22 cellular contexts compared by ENCODE assay signal in genomic region chr10:112274831-112275230, GRCh38. TPM values are rescaled to one million over a fixed set of nuclear protein-coding genes. Genes with fewer than 3 reads are reported as not detected.
DNase-seq lines count a peak whose midpoint lies in the region; ATAC-seq, FAIRE-seq and TF ChIP-seq lines count a peak whose summit lies in the region.
"Had no signal": no experiment of that assay in that cellular context is flagged by ENCODE, and none has a peak within 500 bp of the region (broad histone marks: within the 10 kb centered on the region; RNA-seq: fewer than 3 reads in every experiment).

No MANE protein-coding gene starts in this region.

- in situ Hi-C loops in HepG2 (cut with HindIII; ENCODE audit: extremely low pct_ligation_motif_present, low pct_unique_long_range_greater_than_20kb), result no loop called here

- H3K9ac ChIP-seq in HepG2 (ENCODE audit: insufficient read depth, low read depth, low read length), result peak overlapping the region; percentile 75
- H3K9ac ChIP-seq in subcutaneous abdominal adipose tissue (ENCODE audit: low read length in 5 of 5), result no peak overlapping the region

- no peak for FAIRE-seq in HepG2 (lab: Jason Lieb, UNC)
- FAIRE-seq: D721Med, GM12878, GM19239, H54 had no signal

- peaks cover 25% of the 10 kb centered on the region for H3K27me3 Mint-ChIP-seq in T-helper 17 cell
- H3K27me3 Mint-ChIP-seq in progenitor cell of endocrine pancreas, result no peaks in the 10 kb centered on the region
- H3K27me3 Mint-ChIP-seq in CD4-positive, alpha-beta T cell, result peaks cover 13% of the 10 kb centered on the region

- no peaks in the 10 kb centered on the region for H3K27me3 ChIP-seq in HepG2 (ENCODE audit: control insufficient read depth in 1 of 2, insufficient read depth in 2 of 2, low read length in 2 of 2)
- H3K27me3 ChIP-seq in subcutaneous abdominal adipose tissue (ENCODE audit: control insufficient read depth in 5 of 5, insufficient read depth in 4 of 5, low read length in 5 of 5), result no peaks in the 10 kb centered on the region
- no peaks in the 10 kb centered on the region for H3K27me3 ChIP-seq in CD4-positive, alpha-beta T cell (ENCODE audit: control insufficient read depth, insufficient read depth, low read length)

- H3K4me1 ChIP-seq in HepG2 (ENCODE audit: insufficient read depth, low read length) (peaks cover 80% of the 10 kb centered on the region), subcutaneous abdominal adipose tissue (ENCODE audit: control insufficient read depth in 5 of 5, insufficient read depth in 5 of 5, low read length in 5 of 5) (peaks cover 0 to 16% (median 11%) of the 10 kb centered on the region in 5 donors)

- intact Hi-C loops in HepG2 (cut with micrococcal nuclease; ENCODE audit: unreplicated experiment), result loop anchor here (1.0 to 5.0 kb wide), 3 partner anchors 14 to 1663 kb away; no protein-coding TSS in a partner anchor
- intact Hi-C loops in CD4-positive, alpha-beta T cell (cut with DNase I, micrococcal nuclease), result no loop called here

- TF ChIP-seq CTCF in HepG2 (CRISPR knock-in tag; IDR thresholded peaks at IDR 0.05) (no peak), progenitor cell of endocrine pancreas (IDR thresholded peaks at IDR 0.05; ENCODE audit: unreplicated experiment) (no peak)
- no peak for TF ChIP-seq CTCF in CD4-positive, alpha-beta T cell (IDR thresholded peaks at IDR 0.05)

- H2AFZ ChIP-seq in HepG2 (ENCODE audit: low read length), result no peak overlapping the region

- H3K4me2 ChIP-seq in HepG2 (ENCODE audit: low read depth, low read length), result peak overlapping the region; percentile 64

- H3K9me3 ChIP-seq in T-helper 17 cell (ENCODE audit: control insufficient read depth, low read length, poor library complexity, severe bottlenecking) (no peaks in the 10 kb centered on the region), HepG2 (ENCODE audit: low read length) (no peaks in the 10 kb centered on the region), subcutaneous abdominal adipose tissue (ENCODE audit: control insufficient read depth in 5 of 5, low read length in 5 of 5) (no peaks in the 10 kb centered on the region)
- H3K9me3 ChIP-seq in CD4-positive, alpha-beta T cell (ENCODE audit: control insufficient read depth, low read length), result no peaks in the 10 kb centered on the region

- no peak for TF ChIP-seq RAD21 in HepG2 (CRISPR knock-in tag; IDR thresholded peaks at IDR 0.05)

- peak overlapping the region; percentile 19 for H3K27ac Mint-ChIP-seq in T-helper 17 cell
- peak overlapping the region; percentile 42 for H3K27ac Mint-ChIP-seq in progenitor cell of endocrine pancreas
- H3K27ac Mint-ChIP-seq in CD4-positive, alpha-beta T cell, result no peak overlapping the region
- H3K27ac Mint-ChIP-seq: CD8-positive, alpha-beta T cell had no signal

- no peaks in the 10 kb centered on the region for H3K36me3 Mint-ChIP-seq in T-helper 17 cell (ENCODE audit: low read depth)
- no peaks in the 10 kb centered on the region for H3K36me3 Mint-ChIP-seq in progenitor cell of endocrine pancreas (ENCODE audit: insufficient read depth)
- no peaks in the 10 kb centered on the region for H3K36me3 Mint-ChIP-seq in CD4-positive, alpha-beta T cell (ENCODE audit: low read depth)
- H3K36me3 Mint-ChIP-seq: CD8-positive, alpha-beta T cell had no signal

- no peak for TF ChIP-seq EP300 in HepG2 (IDR thresholded peaks at IDR 0.05; ENCODE audit: low read depth in 2 of 2, low read length in 2 of 2)
- no peak for TF ChIP-seq EP300 in HepG2 (CRISPR knock-in tag; IDR thresholded peaks at IDR 0.05; ENCODE audit: borderline replicate concordance)

- DNase-seq in T-helper 17 cell, result no peak
- no peak for DNase-seq in HepG2 (ENCODE audit: low spot score)
- no peak for DNase-seq in progenitor cell of endocrine pancreas (ENCODE audit: low spot score, unreplicated experiment)
- no peak for DNase-seq in CD4-positive, alpha-beta T cell
- DNase-seq in T-helper 1 cell, result no peak
- DNase-seq: C1 segment of cervical spinal cord; CD8-positive, alpha-beta T cell; DMS 273 treated with DMSO at 0.1 percent for 48 hours; DMS79; EL; GDM1; GOT3; HCEC 1CT had no signal

- peak overlapping the region in 1 of 3 experiments; percentile 32; a peak in 1 of 6 replicates for H3K4me3 ChIP-seq in HepG2 (replicated peaks in 1 of 3; ENCODE audit: insufficient read depth in 1 of 3, low read depth in 2 of 3, low read length in 3 of 3)
- no peak overlapping the region for H3K4me3 ChIP-seq in subcutaneous abdominal adipose tissue (ENCODE audit: low read depth in 1 of 5, low read length in 5 of 5)
- H3K4me3 ChIP-seq: GM12878 had no signal

- H3K4me1 Mint-ChIP-seq in T-helper 17 cell (no peaks in the 10 kb centered on the region), progenitor cell of endocrine pancreas (ENCODE audit: low read depth) (peaks cover 36% of the 10 kb centered on the region)
- no peaks in the 10 kb centered on the region for H3K4me1 Mint-ChIP-seq in CD4-positive, alpha-beta T cell (ENCODE audit: low read depth)

- H3K27ac ChIP-seq in HepG2 (ENCODE audit: extremely low read length, insufficient read depth, low read length), result peak overlapping the region; percentile 91
- H3K27ac ChIP-seq in subcutaneous abdominal adipose tissue (ENCODE audit: low read depth, low read length), result peak overlapping the region; percentile 73
- H3K27ac ChIP-seq in CD4-positive, alpha-beta T cell (ENCODE audit: low read depth, low read length), result no peak overlapping the region

- CTCF ChIA-PET in HepG2 (lab: Yijun Ruan, JAX; ENCODE audit: low intra/inter-chr PET ratio, low total read pairs), result no interaction called here
- CTCF ChIA-PET in CD4-positive, alpha-beta T cell (lab: Charles Lee), result no interaction called here

- POLR2A ChIA-PET in HepG2 (lab: Yijun Ruan, JAX), result interaction anchor here (0.9 to 7.5 kb wide), 15 partner anchors 9 to 99 kb away, joined by 3 to 142 read pairs (median 12); partner anchors contain the start of gene ACSL5
- POLR2A ChIA-PET in CD4-positive, alpha-beta T cell (lab: Charles Lee), result no interaction called here

- BruUV-seq in HepG2 (replicated peaks; lab: Mats Ljungman, UMichigan), result no TSS peak

- no peaks in the 10 kb centered on the region for H3K36me3 ChIP-seq in HepG2 (replicated peaks in 1 of 2; ENCODE audit: control insufficient read depth in 1 of 2, insufficient read depth in 2 of 2, low read length in 2 of 2)
- no peaks in the 10 kb centered on the region for H3K36me3 ChIP-seq in subcutaneous abdominal adipose tissue (ENCODE audit: control insufficient read depth in 5 of 5, insufficient read depth in 5 of 5, low read length in 5 of 5)

- no peaks in the 10 kb centered on the region for H3K9me3 Mint-ChIP-seq in progenitor cell of endocrine pancreas (ENCODE audit: low read depth)
- no peaks in the 10 kb centered on the region for H3K9me3 Mint-ChIP-seq in CD4-positive, alpha-beta T cell
- H3K9me3 Mint-ChIP-seq: CD8-positive, alpha-beta T cell had no signal

- H4K20me1 ChIP-seq in HepG2 (ENCODE audit: insufficient read depth, low read length), result no peaks in the 10 kb centered on the region

- no peaks in the 10 kb centered on the region for H3K79me2 ChIP-seq in HepG2 (ENCODE audit: insufficient read depth, low read length)

- 55% methylated on average over 5 of the region's 5 CpGs for WGBS in HepG2 (ENCODE audit: low lambda C conversion rate)

- ATAC-seq in T-helper 17 cell (no peak), HepG2 (peak; percentile 36), GM19328 (IDR thresholded peaks at IDR 0.05; ENCODE audit: unreplicated experiment) (no peak), GM21526 (IDR thresholded peaks at IDR 0.05; ENCODE audit: low FRiP score, unreplicated experiment) (no peak)
- no peak for ATAC-seq in CD4-positive, alpha-beta T cell (ENCODE audit: poor library complexity)
- ATAC-seq: CD8-positive, alpha-beta T cell; GM12878 had no signal

- no peak overlapping the region for H3K4me3 Mint-ChIP-seq in T-helper 17 cell
- no peak overlapping the region for H3K4me3 Mint-ChIP-seq in progenitor cell of endocrine pancreas (ENCODE audit: low read depth)
- H3K4me3 Mint-ChIP-seq in CD4-positive, alpha-beta T cell, result no peak overlapping the region
- H3K4me3 Mint-ChIP-seq: CD8-positive, alpha-beta T cell had no signal

- TF ChIP-seq POLR2A in HepG2 (IDR thresholded peaks at IDR 0.05; ENCODE audit: insufficient read depth in 1 of 2, low read depth in 2 of 2, low read length in 2 of 2), result peak in 1 of 2 experiments; percentile 0; a peak in 1 of 4 replicates

TF ChIP-seq in HepG2, 621 proteins besides CTCF, POLR2A, EP300 and RAD21 (continues in another document):
- no peak for TF ChIP-seq IKZF1 (IDR thresholded peaks at IDR 0.05)
- no peak for TF ChIP-seq MTF2 (CRISPR knock-in tag; IDR thresholded peaks at IDR 0.05; ENCODE audit: borderline replicate concordance)

RNA-seq across cellular contexts. Expression of gene TECTB, which starts 8.4 kb away (rescaled TPM):
- total RNA-seq in T-helper 17 cell, result not detected
- total RNA-seq in HepG2 (2016; rRNA removed; fragmentation: Illumina TruSeq; extraction: Trizol), result 1.3 and 1.8 TPM in 2 replicates
- total RNA-seq in HepG2 (2016; cell fraction: cytosol; rRNA removed; fragmentation: Illumina TruSeq; extraction: Trizol; ENCODE audit: low read depth), result 0.61 and 0.71 TPM in 2 replicates
- total RNA-seq in HepG2 (2016; cell fraction: insoluble cytoplasmic fraction; rRNA removed; fragmentation: Illumina TruSeq; extraction: Trizol), result 1.5 and 1.9 TPM in 2 replicates
- total RNA-seq in HepG2 (2016; cell fraction: membrane; rRNA removed; fragmentation: Illumina TruSeq; extraction: Trizol), result 1.0 and 1.4 TPM in 2 replicates
- total RNA-seq in HepG2 (2016; cell fraction: nucleus; rRNA removed; fragmentation: Illumina TruSeq; extraction: Trizol), result 2.4 and 2.8 TPM in 2 replicates
- 0.78 and 1.1 TPM in 2 replicates for polyA plus RNA-seq in HepG2 (2011; rRNA removed)
- polyA plus RNA-seq in HepG2 (2011; cell fraction: cytosol; rRNA removed), result 0.48 and 0.63 TPM in 2 replicates
- 1.3 and 1.7 TPM in 2 replicates for polyA plus RNA-seq in HepG2 (2011; cell fraction: nucleus; rRNA removed)
- polyA plus RNA-seq in HepG2 (2012), result 0.68 and 1.6 TPM in 2 replicates
- 0.19 and 0.38 TPM in 2 replicates for polyA plus RNA-seq in HepG2 (2016; cell fraction: cytosol; fragmentation: Illumina TruSeq; extraction: Trizol; ENCODE audit: low read depth)
- 1.3 and 1.6 TPM in 2 replicates for polyA plus RNA-seq in HepG2 (2016; cell fraction: insoluble cytoplasmic fraction; fragmentation: Illumina TruSeq; extraction: Trizol; ENCODE audit: low read depth)
- 0.73 and 0.96 TPM in 2 replicates for polyA plus RNA-seq in HepG2 (2016; cell fraction: membrane; fragmentation: Illumina TruSeq; extraction: Trizol; ENCODE audit: low read depth)
- polyA plus RNA-seq in HepG2 (2016; cell fraction: nucleus; fragmentation: Illumina TruSeq; extraction: Trizol; ENCODE audit: insufficient read depth, low read depth), result 4.3 and 5.3 TPM in 2 replicates
- 0.66 TPM in 1 of 2 replicates, not detected in the other for polyA minus RNA-seq in HepG2 (2011; rRNA and poly(A)+ RNA removed; ENCODE audit: low replicate concordance)
- polyA minus RNA-seq in HepG2 (2011; cell fraction: cytosol; rRNA and poly(A)+ RNA removed), result 0.40 TPM in 1 of 2 replicates, not detected in the other
- polyA minus RNA-seq in HepG2 (2011; cell fraction: nucleus; rRNA and poly(A)+ RNA removed), result 0.52 and 0.99 TPM in 2 replicates
- total RNA-seq in progenitor cell of endocrine pancreas, result not detected in 2 replicates
- total RNA-seq in CD4-positive, alpha-beta T cell, result not detected
- total RNA-seq: A172; A673; CD8-positive, alpha-beta T cell; GM12878 had no signal
- polyA plus RNA-seq: GM12878 had no signal
